ENCODE assay signal across 12 cellular contexts in genomic region chr20:32476684-32477593, GRCh38.
DNase-seq lines count a peak whose midpoint lies in the region; ATAC-seq and TF ChIP-seq lines count a peak whose summit lies in the region.
"Had no signal": no experiment of that assay in that cellular context is flagged by ENCODE, and none has a peak within 500 bp of the region (broad histone marks: within the 10 kb centered on the region; RNA-seq: fewer than 3 reads in every experiment).

No MANE protein-coding gene starts in this region.

- H3K36me3 ChIP-seq in lower lobe of right lung: peaks cover 3% of the 10 kb centered on the region
- H3K36me3 ChIP-seq: suprapubic skin had no signal

- H3K27me3 Mint-ChIP-seq in HFFc6 (ENCODE audit: insufficient read depth): peaks cover 2% of the 10 kb centered on the region
- H3K27me3 Mint-ChIP-seq in activated naive CD8-positive, alpha-beta T cell treated with anti-CD3 and anti-CD28 coated beads, Interleukin-2, amount 50 U/mL, for 24 hours: no peaks in the 10 kb centered on the region

- H3K27me3 ChIP-seq in lower lobe of right lung (ENCODE audit: low read depth): no peaks in the 10 kb centered on the region
- H3K27me3 ChIP-seq: suprapubic skin had no signal

- H3K27ac Mint-ChIP-seq in HFFc6: peak overlapping the region; percentile 96
- peak overlapping the region; percentile 67 for H3K27ac Mint-ChIP-seq in activated naive CD8-positive, alpha-beta T cell treated with anti-CD3 and anti-CD28 coated beads, Interleukin-2, amount 50 U/mL, for 24 hours
- H3K27ac Mint-ChIP-seq in stimulated activated effector memory CD8-positive, alpha-beta T cell treated with anti-CD3 and anti-CD28 coated beads, Interleukin-12 subunit alpha, Interleukin-12 subunit beta, amount 100 ng/mL, for 72 hours: peak overlapping the region; percentile 89

- no peak for DNase-seq in HFFc6
- DNase-seq in activated naive CD8-positive, alpha-beta T cell treated with anti-CD3 and anti-CD28 coated beads, Interleukin-2, amount 50 U/mL, for 24 hours: no peak
- peak; percentile 58 for DNase-seq in lower lobe of right lung
- no peak for DNase-seq in stimulated activated effector memory CD8-positive, alpha-beta T cell treated with anti-CD3 and anti-CD28 coated beads, Interleukin-12 subunit alpha, Interleukin-12 subunit beta, amount 100 ng/mL, for 72 hours (ENCODE audit: low spot score in 2 of 2)
- no peak for DNase-seq in OCI-M2 (lab: John Stamatoyannopoulos, UW; ENCODE audit: unreplicated experiment)
- no peak for DNase-seq in COLO668 (lab: John Stamatoyannopoulos, UW; ENCODE audit: unreplicated experiment)
- DNase-seq: activated CD8-positive, alpha-beta memory T cell treated with anti-CD3 and anti-CD28 coated beads for 24 hours; effector CD8-positive, alpha-beta T cell had no signal

- H3K4me1 Mint-ChIP-seq in HFFc6 (ENCODE audit: low read depth): peaks cover 57% of the 10 kb centered on the region
- peaks cover 38% of the 10 kb centered on the region for H3K4me1 Mint-ChIP-seq in activated naive CD8-positive, alpha-beta T cell treated with anti-CD3 and anti-CD28 coated beads, Interleukin-2, amount 50 U/mL, for 24 hours
- peaks cover 48% of the 10 kb centered on the region for H3K4me1 Mint-ChIP-seq in stimulated activated effector memory CD8-positive, alpha-beta T cell treated with anti-CD3 and anti-CD28 coated beads, Interleukin-12 subunit alpha, Interleukin-12 subunit beta, amount 100 ng/mL, for 72 hours

- no peak for ATAC-seq in activated naive CD8-positive, alpha-beta T cell treated with anti-CD3 and anti-CD28 coated beads, Interleukin-2, amount 50 U/mL, for 24 hours
- peak; percentile 13 to 33 for ATAC-seq in lower lobe of right lung
- no peak for ATAC-seq in stimulated activated effector memory CD8-positive, alpha-beta T cell treated with anti-CD3 and anti-CD28 coated beads, Interleukin-12 subunit alpha, Interleukin-12 subunit beta, amount 100 ng/mL, for 72 hours
- no peak for ATAC-seq in GM19395 (IDR thresholded peaks at IDR 0.05; ENCODE audit: unreplicated experiment)
- no peak for ATAC-seq in GM18520 (IDR thresholded peaks at IDR 0.05; ENCODE audit: unreplicated experiment)

- no peaks in the 10 kb centered on the region for H3K9me3 Mint-ChIP-seq in HFFc6
- no peaks in the 10 kb centered on the region for H3K9me3 Mint-ChIP-seq in activated naive CD8-positive, alpha-beta T cell treated with anti-CD3 and anti-CD28 coated beads, Interleukin-2, amount 50 U/mL, for 24 hours
- no peaks in the 10 kb centered on the region for H3K9me3 Mint-ChIP-seq in stimulated activated effector memory CD8-positive, alpha-beta T cell treated with anti-CD3 and anti-CD28 coated beads, Interleukin-12 subunit alpha, Interleukin-12 subunit beta, amount 100 ng/mL, for 72 hours

- TF ChIP-seq CTCF in HFFc6 (IDR thresholded peaks at IDR 0.05) (no peak), lower lobe of right lung (IDR thresholded peaks at IDR 0.05) (no peak)

- 0 out of 2 replicates have a peak, but pooled peaks cover 4% of the 10 kb centered on the region for H3K36me3 Mint-ChIP-seq in HFFc6 (ENCODE audit: low read depth)
- H3K36me3 Mint-ChIP-seq in activated naive CD8-positive, alpha-beta T cell treated with anti-CD3 and anti-CD28 coated beads, Interleukin-2, amount 50 U/mL, for 24 hours (ENCODE audit: low read depth): no peaks in the 10 kb centered on the region
- peaks cover 8% of the 10 kb centered on the region for H3K36me3 Mint-ChIP-seq in stimulated activated effector memory CD8-positive, alpha-beta T cell treated with anti-CD3 and anti-CD28 coated beads, Interleukin-12 subunit alpha, Interleukin-12 subunit beta, amount 100 ng/mL, for 72 hours

- peak overlapping the region; percentile 88 for H3K27ac ChIP-seq in lower lobe of right lung

- no peak overlapping the region for H3K4me3 Mint-ChIP-seq in HFFc6
- no peak overlapping the region for H3K4me3 Mint-ChIP-seq in activated naive CD8-positive, alpha-beta T cell treated with anti-CD3 and anti-CD28 coated beads, Interleukin-2, amount 50 U/mL, for 24 hours
- no peak overlapping the region for H3K4me3 Mint-ChIP-seq in stimulated activated effector memory CD8-positive, alpha-beta T cell treated with anti-CD3 and anti-CD28 coated beads, Interleukin-12 subunit alpha, Interleukin-12 subunit beta, amount 100 ng/mL, for 72 hours

- H3K9me3 ChIP-seq in lower lobe of right lung: no peaks in the 10 kb centered on the region
- H3K9me3 ChIP-seq: suprapubic skin had no signal

- H3K4me3 ChIP-seq in lower lobe of right lung: no peak overlapping the region
- H3K4me3 ChIP-seq: skin epidermis, suprapubic skin had no signal

- intact Hi-C loops in lower lobe of right lung (cut with DNase I): no loop called here

- H3K4me1 ChIP-seq in lower lobe of right lung: peaks cover 96% of the 10 kb centered on the region

Comparison
In these comparisons a context has a peak if more than half of its experiments do, and no peak if none do; other contexts are left out.
1. ATAC-seq: peak in lower lobe of right lung (2 of 2); none in activated naive CD8-positive, alpha-beta T cell treated with anti-CD3 and anti-CD28 coated beads, Interleukin-2, amount 50 U/mL, for 24 hours (single experiment), stimulated activated effector memory CD8-positive, alpha-beta T cell treated with anti-CD3 and anti-CD28 coated beads, Interleukin-12 subunit alpha, Interleukin-12 subunit beta, amount 100 ng/mL, for 72 hours (single experiment), GM19395 (single experiment) and GM18520 (single experiment).
2. Peak in every context shown above with its lines, with median percentiles within 50 percentile points of each other: H3K27ac Mint-ChIP-seq.